In genomic region chr17:4972322-4972721, GRCh38 we compare ENCODE assay signal across 20 cellular contexts. TPM values are rescaled to one million over a fixed set of nuclear protein-coding genes. Genes with fewer than 3 reads are reported as not detected.
DNase-seq lines count a peak whose midpoint lies in the region; ATAC-seq and TF ChIP-seq lines count a peak whose summit lies in the region.
"Had no signal": no experiment of that assay in that cellular context is flagged by ENCODE, and none has a peak within 500 bp of the region (broad histone marks: within the 10 kb centered on the region; RNA-seq: fewer than 3 reads in every experiment).

No MANE protein-coding gene starts in this region.

- DNase-seq in left ventricle myocardium inferior (no peak), cardiac septum (ENCODE audit: low spot score) (no peak), breast epithelium (ENCODE audit: low spot score in 2 of 2) (no peak), nephron progenitor cell (no peak), uterus (no peak), type B pancreatic cell (ENCODE audit: extremely low spot score, unreplicated experiment) (no peak), NCI-H2029 treated with DMSO at 0.1 percent for 48 hours (lab: John Stamatoyannopoulos, UW) (no peak)
- DNase-seq: ACHN; adrenal gland; foreskin fibroblast; GDM1; MM.1S; naive thymus-derived CD8-positive, alpha-beta T cell; NCI-H69; spleen; stimulated activated CD4-positive, alpha-beta T cell treated with anti-CD3 and anti-CD28 coated beads, Interleukin-4, amount 100 ng/mL, for 24 hours had no signal

- no peak for TF ChIP-seq POLR2A in breast epithelium (IDR thresholded peaks at IDR 0.05)
- no peak for TF ChIP-seq POLR2A in uterus (IDR thresholded peaks at IDR 0.05)

- intact Hi-C loops in left ventricle myocardium inferior (cut with micrococcal nuclease), result no loop called here
- intact Hi-C loops in cardiac septum (cut with DNase I), result no loop called here
- intact Hi-C loops in breast epithelium (cut with DNase I; ENCODE audit: low total_unique reads), result no loop called here
- intact Hi-C loops in uterus (cut with DNase I; ENCODE audit: low total_unique reads), result no loop called here

- peak overlapping the region; percentile 80 for H3K27ac ChIP-seq in left ventricle myocardium inferior (replicated peaks)
- H3K27ac ChIP-seq in breast epithelium, result peak overlapping the region; percentile 73 to 89
- peak overlapping the region; percentile 32 to 44 for H3K27ac ChIP-seq in uterus
- H3K27ac ChIP-seq: C4-2B, epithelial cell of prostate had no signal

- no peak for ATAC-seq in HG02588 (IDR thresholded peaks at IDR 0.05; ENCODE audit: unreplicated experiment)
- ATAC-seq: naive thymus-derived CD8-positive, alpha-beta T cell had no signal

- H3K27ac Mint-ChIP-seq in nephron progenitor cell (peak overlapping the region; percentile 57), type B pancreatic cell (no peak overlapping the region)

- H3K36me3 Mint-ChIP-seq in nephron progenitor cell (ENCODE audit: low read depth) (peaks cover 31% of the 10 kb centered on the region), type B pancreatic cell (peaks cover 23% of the 10 kb centered on the region)
- H3K36me3 Mint-ChIP-seq: IgD-negative memory B cell had no signal

- H3K4me3 Mint-ChIP-seq in nephron progenitor cell (peak overlapping the region; percentile 16), type B pancreatic cell (no peak overlapping the region)
- H3K4me3 Mint-ChIP-seq: IgD-negative memory B cell had no signal

- H3K9me3 ChIP-seq in left ventricle myocardium inferior (replicated peaks) (no peaks in the 10 kb centered on the region), breast epithelium (no peaks in the 10 kb centered on the region), uterus (no peaks in the 10 kb centered on the region)
- H3K9me3 ChIP-seq: adrenal gland, spleen had no signal

- peaks cover 15% of the 10 kb centered on the region for H3K4me1 Mint-ChIP-seq in nephron progenitor cell
- peaks cover 28% of the 10 kb centered on the region for H3K4me1 Mint-ChIP-seq in type B pancreatic cell (ENCODE audit: unreplicated experiment)

- H3K4me1 ChIP-seq in left ventricle myocardium inferior (peaks cover 67% of the 10 kb centered on the region), breast epithelium (peaks cover 0 to 8% of the 10 kb centered on the region in 2 donors), uterus (peaks cover 7 to 9% of the 10 kb centered on the region in 2 donors)

- H3K4me3 ChIP-seq in left ventricle myocardium inferior, result no peak overlapping the region
- H3K4me3 ChIP-seq in breast epithelium, result no peak overlapping the region
- H3K4me3 ChIP-seq in uterus, result no peak overlapping the region
- H3K4me3 ChIP-seq: adrenal gland had no signal

- H3K27me3 Mint-ChIP-seq in nephron progenitor cell (ENCODE audit: low read depth, poor library complexity) (peaks cover 10% of the 10 kb centered on the region), type B pancreatic cell (no peaks in the 10 kb centered on the region)
- H3K27me3 Mint-ChIP-seq: IgD-negative memory B cell; naive thymus-derived CD8-positive, alpha-beta T cell had no signal

- H3K27me3 ChIP-seq in left ventricle myocardium inferior (ENCODE audit: low read depth), result no peaks in the 10 kb centered on the region
- H3K27me3 ChIP-seq in breast epithelium, result no peaks in the 10 kb centered on the region
- H3K27me3 ChIP-seq in uterus, result no peaks in the 10 kb centered on the region
- H3K27me3 ChIP-seq: adrenal gland, spleen had no signal

- no peak for TF ChIP-seq CTCF in left ventricle myocardium inferior (IDR thresholded peaks at IDR 0.05; ENCODE audit: borderline replicate concordance)
- no peak for TF ChIP-seq CTCF in breast epithelium (IDR thresholded peaks at IDR 0.05)
- no peak for TF ChIP-seq CTCF in nephron progenitor cell (IDR thresholded peaks at IDR 0.05)
- no peak for TF ChIP-seq CTCF in uterus (IDR thresholded peaks at IDR 0.05)
- no peak for TF ChIP-seq CTCF in type B pancreatic cell (conservative IDR thresholded peaks at IDR 0.05)

- H3K36me3 ChIP-seq in left ventricle myocardium inferior, result peaks cover 47% of the 10 kb centered on the region
- peaks cover 4% of the 10 kb centered on the region for H3K36me3 ChIP-seq in breast epithelium
- no peaks in the 10 kb centered on the region for H3K36me3 ChIP-seq in uterus

- H3K9me3 Mint-ChIP-seq in nephron progenitor cell (no peaks in the 10 kb centered on the region), type B pancreatic cell (no peaks in the 10 kb centered on the region)
- H3K9me3 Mint-ChIP-seq: IgD-negative memory B cell; naive thymus-derived CD8-positive, alpha-beta T cell had no signal

RNA-seq across cellular contexts. Expression of gene SPAG7, which starts 4.7 kb away (rescaled TPM):
- total RNA-seq in left ventricle myocardium inferior (158 TPM), cardiac septum (104 TPM), breast epithelium (10 to 100 TPM; 42.6 to 57.8 (median 55.2) TPM), uterus (10 to 100 TPM; 18.4 to 58.3 (median 34.0) TPM), type B pancreatic cell (ENCODE audit: low replicate concordance) (60.5 and 73.1 TPM in 2 replicates)

RNA-seq across cellular contexts. Expression of gene CAMTA2, which starts 15.2 kb away (rescaled TPM):
- 33.8 TPM for total RNA-seq in left ventricle myocardium inferior
- total RNA-seq in cardiac septum, result 38.9 TPM
- total RNA-seq in breast epithelium, result 10 to 100 TPM; 11.0 to 17.7 (median 13.5) TPM
- 10 to 100 TPM in 3 of 4 donors, 1 to 10 TPM in 1; 7.3 to 80.8 (median 12.7) TPM for total RNA-seq in uterus
- total RNA-seq in type B pancreatic cell (ENCODE audit: low replicate concordance), result 26.3 and 35.6 TPM in 2 replicates

RNA-seq across cellular contexts. Expression of gene ENO3, which starts 21.4 kb away (rescaled TPM):
- 827 TPM for total RNA-seq in left ventricle myocardium inferior
- total RNA-seq in cardiac septum, result 382 TPM
- total RNA-seq in breast epithelium, result 1 to 10 TPM; 1.6 to 4.6 (median 3.1) TPM
- total RNA-seq in uterus, result 1 to 10 TPM in 3 of 4 donors, not detected in 1; 2.8 to 3.7 (median 3.6) TPM
- 4.8 and 24.0 TPM in 2 replicates for total RNA-seq in type B pancreatic cell (ENCODE audit: low replicate concordance)

RNA-seq across cellular contexts. Expression of gene PFN1, which starts 24.0 kb away (rescaled TPM):
- 182 TPM for total RNA-seq in left ventricle myocardium inferior
- total RNA-seq in cardiac septum, result 204 TPM
- 100 to 1,000 TPM; 290 to 487 (median 379) TPM for total RNA-seq in breast epithelium
- 100 to 1,000 TPM; 170 to 396 (median 304) TPM for total RNA-seq in uterus
- total RNA-seq in type B pancreatic cell (ENCODE audit: low replicate concordance), result 404 and 455 TPM in 2 replicates

RNA-seq across cellular contexts. Expression of gene INCA1, which starts 25.0 kb away (rescaled TPM):
- 3.1 TPM for total RNA-seq in left ventricle myocardium inferior
- total RNA-seq in cardiac septum, result 1.8 TPM
- total RNA-seq in breast epithelium, result 1 to 10 TPM in 2 of 3 donors, under 1 TPM in 1; 0.66 to 2.9 (median 1.9) TPM
- 1 to 10 TPM in 1 of 4 donors, not detected in 3; 3.4 TPM for total RNA-seq in uterus
- 0.72 and 0.86 TPM in 2 replicates for total RNA-seq in type B pancreatic cell (ENCODE audit: low replicate concordance)

Comparison
In these comparisons a context has a peak if more than half of its experiments do, and no peak if none do; other contexts are left out.
1. RNA of gene ENO3, which starts 21.4 kb away (total RNA-seq): 827 TPM in left ventricle myocardium inferior (single experiment) and 382 TPM in cardiac septum (single experiment); 4.8 to 24.0 TPM in type B pancreatic cell, 2.8 to 3.7 TPM in uterus and 1.6 to 4.6 TPM in breast epithelium; every median in the first group is over 10 times any median in the second.
2. Peak in every context shown above with its lines, with median percentiles within 50 percentile points of each other: H3K27ac ChIP-seq.